Comparison of ENCODE assay signal across 8 cellular contexts in genomic region chr3:187368251-187368733, GRCh38. TPM values are rescaled to one million over a fixed set of nuclear protein-coding genes. Genes with fewer than 3 reads are reported as not detected.
A peak's percentile ranks its signal among the peaks of the same experiment; 100 is the strongest.
DNase-seq lines count a peak whose midpoint lies in the region; ATAC-seq and TF ChIP-seq lines count a peak whose summit lies in the region.

Gene RTP4, plus strand, starts transcription at chr3:187368385. Its CDS starts 57 bp downstream, at chr3:187368442.

- H3K27ac ChIP-seq in MM.1S (ENCODE audit: low read length) (peak within 1 kb of the TSS; percentile 89), osteoblast (ENCODE audit: low read depth, low read length) (peak within 1 kb of the TSS; percentile 76)

- H3K9me3 ChIP-seq in MM.1S (replicated peaks; ENCODE audit: insufficient read depth, low read length) (no peaks in the 10 kb centered on the region), osteoblast (ENCODE audit: low read depth, low read length) (no peaks in the 10 kb centered on the region)

- peaks cover 43% of the 10 kb centered on the region for H3K4me1 Mint-ChIP-seq in activated T-cell treated with anti-CD3 and anti-CD28 coated beads, Interleukin-2, amount 50 U/mL, for 4 hours (ENCODE audit: low read depth)

- H3K9ac ChIP-seq in MM.1S (ENCODE audit: low read length): peak within 1 kb of the TSS; percentile 72

- peaks cover 32% of the 10 kb centered on the region for H3K36me3 Mint-ChIP-seq in activated T-cell treated with anti-CD3 and anti-CD28 coated beads, Interleukin-2, amount 50 U/mL, for 4 hours (ENCODE audit: insufficient read depth)

- peaks cover 18% of the 10 kb centered on the region for H3K4me1 ChIP-seq in MM.1S (ENCODE audit: low read length)
- peaks cover 10% of the 10 kb centered on the region for H3K4me1 ChIP-seq in osteoblast (ENCODE audit: insufficient read depth, low read length)

- ATAC-seq in GM21825 (IDR thresholded peaks at IDR 0.05; ENCODE audit: unreplicated experiment): peak; percentile 95
- ATAC-seq in activated T-cell treated with anti-CD3 and anti-CD28 coated beads, Interleukin-2, amount 50 U/mL, for 4 hours: peak; percentile 79 to 86

- H3K79me2 ChIP-seq in MM.1S (ENCODE audit: low read length) (peaks cover 19% of the 10 kb centered on the region), osteoblast (ENCODE audit: insufficient read depth, low read length) (no peaks in the 10 kb centered on the region)

- H3K27me3 Mint-ChIP-seq in activated T-cell treated with anti-CD3 and anti-CD28 coated beads, Interleukin-2, amount 50 U/mL, for 4 hours (ENCODE audit: low read depth): no peaks in the 10 kb centered on the region

- H3K27me3 ChIP-seq in MM.1S (replicated peaks; ENCODE audit: insufficient read depth, low read length) (no peaks in the 10 kb centered on the region), osteoblast (ENCODE audit: insufficient read depth, low read length) (peaks cover 3% of the 10 kb centered on the region)

- TF ChIP-seq CTCF in GM12865 (IDR thresholded peaks at IDR 0.05; ENCODE audit: insufficient read depth, low read depth, low read length, missing control alignments): no peak
- TF ChIP-seq CTCF in MM.1S (IDR thresholded peaks at IDR 0.05; ENCODE audit: low read length): no peak
- no peak for TF ChIP-seq CTCF in osteoblast (IDR thresholded peaks at IDR 0.05; ENCODE audit: extremely low read depth, low read depth, low read length)

- H3K9me3 Mint-ChIP-seq in activated T-cell treated with anti-CD3 and anti-CD28 coated beads, Interleukin-2, amount 50 U/mL, for 4 hours: no peaks in the 10 kb centered on the region

- H2AFZ ChIP-seq in MM.1S (ENCODE audit: low read length) (peak within 1 kb of the TSS; percentile 71), osteoblast (ENCODE audit: low read length) (peak within 1 kb of the TSS; percentile 98)

- peak; percentile 85 for DNase-seq in GM12865 (ENCODE audit: low read depth)
- DNase-seq in MM.1S: peak; percentile 98
- DNase-seq in activated T-cell treated with anti-CD3 and anti-CD28 coated beads, Interleukin-2, amount 50 U/mL, for 4 hours: no peak
- peak; percentile 80 for DNase-seq in fibroblast of peridontal ligament (ENCODE audit: extremely low read depth)
- DNase-seq in osteoblast (ENCODE audit: insufficient read length, low spot score, missing footprints): peak; percentile 91
- no peak for DNase-seq in NCI-H82 (lab: John Stamatoyannopoulos, UW)
- no peak for DNase-seq in NCI-H748 treated with DMSO at 0.1 percent for 48 hours (lab: John Stamatoyannopoulos, UW)

- H3K9me2 ChIP-seq in MM.1S (replicated peaks; ENCODE audit: insufficient read depth, low read length): no peaks in the 10 kb centered on the region

- peak within 1 kb of the TSS; percentile 92 for H3K4me3 Mint-ChIP-seq in activated T-cell treated with anti-CD3 and anti-CD28 coated beads, Interleukin-2, amount 50 U/mL, for 4 hours

- H3K36me3 ChIP-seq in MM.1S (replicated peaks; ENCODE audit: insufficient read depth, low read length) (0 out of 2 replicates have a peak, but pooled peaks cover 8% of the 10 kb centered on the region), osteoblast (ENCODE audit: insufficient read depth, low read length) (no peaks in the 10 kb centered on the region)

- peaks cover 25% of the 10 kb centered on the region for H3F3A ChIP-seq in MM.1S (ENCODE audit: insufficient read depth, low read length)

- peak within 1 kb of the TSS; percentile 66 for H3K4me3 ChIP-seq in GM12865 (ENCODE audit: low read depth, low read length)
- H3K4me3 ChIP-seq in MM.1S (ENCODE audit: low read length): peak within 1 kb of the TSS; percentile 73
- H3K4me3 ChIP-seq in osteoblast (ENCODE audit: insufficient read depth, low read length): peak within 1 kb of the TSS; percentile 74

- H4K20me1 ChIP-seq in MM.1S (ENCODE audit: insufficient read depth, low read length): no peaks in the 10 kb centered on the region
- H4K20me1 ChIP-seq in osteoblast (ENCODE audit: insufficient read depth, low read length): no peaks in the 10 kb centered on the region

- peak within 1 kb of the TSS; percentile 81 for H3K4me2 ChIP-seq in MM.1S (ENCODE audit: low read depth, low read length)
- H3K4me2 ChIP-seq in osteoblast (ENCODE audit: insufficient read depth, low read length): peak within 1 kb of the TSS; percentile 94

RNA-seq across cellular contexts. Expression of gene RTP4, which starts in this region (rescaled TPM):
- 1 to 10 TPM; 1.2 to 1.5 (median 1.3) TPM for total RNA-seq in activated T-cell treated with anti-CD3 and anti-CD28 coated beads, Interleukin-2, amount 50 U/mL, for 4 hours
- total RNA-seq in osteoblast: 2.7 and 4.0 TPM in 2 replicates

Comparison
In these comparisons a context has a peak if more than half of its experiments do, and no peak if none do; other contexts are left out.
1. DNase-seq: peak in GM12865 (single experiment), MM.1S (single experiment), fibroblast of peridontal ligament (single experiment) and osteoblast (single experiment); none in activated T-cell treated with anti-CD3 and anti-CD28 coated beads, Interleukin-2, amount 50 U/mL, for 4 hours (single experiment), NCI-H82 (single experiment) and NCI-H748 treated with DMSO at 0.1 percent for 48 hours (single experiment).
2. Peak in every context shown above with its lines, with median percentiles within 50 percentile points of each other: H3K4me3 ChIP-seq.